7 cellular contexts compared by ENCODE assay signal in genomic region chr12:121697861-121698260, GRCh38. TPM values are rescaled to one million over a fixed set of nuclear protein-coding genes. Genes with fewer than 3 reads are reported as not detected.
"Had no signal": no experiment of that assay in that cellular context is flagged by ENCODE, and none has a peak within 500 bp of the region (broad histone marks: within the 10 kb centered on the region; RNA-seq: fewer than 3 reads in every experiment).

No MANE protein-coding gene starts in this region.

RNA-seq across cellular contexts. Expression of gene MORN3, which starts 28.4 kb away (rescaled TPM):
- total RNA-seq: left colon, left lobe of liver, left ventricle myocardium inferior, left ventricle myocardium superior, mammary epithelial cell, mesenteric fat pad, myocyte had no signal
